Comparison of ENCODE assay signal across 8 cellular contexts in the genomic region with DNA sequence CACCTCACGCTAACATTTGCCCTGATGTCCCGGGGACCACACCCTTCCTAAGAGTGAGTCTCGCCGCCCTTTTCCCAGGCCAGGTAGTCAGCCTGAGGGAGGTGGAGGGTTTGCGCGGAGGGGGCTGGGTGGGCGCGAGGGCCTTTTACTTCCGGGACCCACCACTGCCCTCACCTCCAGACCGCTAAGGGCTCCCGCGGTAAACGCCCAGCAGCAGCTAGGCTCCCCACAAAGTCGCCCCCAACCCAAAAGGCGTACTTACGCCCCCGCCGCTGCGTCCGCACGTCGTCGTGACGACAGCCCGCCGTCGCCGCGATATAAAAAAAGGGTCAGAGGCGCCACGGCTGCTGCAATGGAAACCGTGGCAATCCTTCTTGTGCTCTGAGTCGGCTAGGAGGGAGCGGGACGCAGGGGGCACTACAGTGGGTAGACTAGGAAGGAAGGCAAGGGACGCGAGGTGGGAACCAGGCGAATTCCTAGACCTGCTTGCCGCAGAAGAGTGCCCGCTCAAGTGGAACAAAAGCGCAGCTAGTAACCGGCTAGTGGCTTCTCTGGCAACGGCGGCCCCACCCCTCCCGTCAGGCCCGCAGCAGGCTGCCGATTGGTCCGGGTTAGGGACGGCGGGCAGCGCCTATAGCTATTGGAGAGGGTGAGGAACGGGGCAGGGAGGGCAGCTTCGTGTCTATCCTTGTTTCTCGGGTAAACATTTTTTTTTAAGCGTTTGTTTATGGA.
DNase-seq lines count a peak whose midpoint lies in the region; ATAC-seq and FAIRE-seq lines count a peak whose summit lies in the region.

A gene with protein sequence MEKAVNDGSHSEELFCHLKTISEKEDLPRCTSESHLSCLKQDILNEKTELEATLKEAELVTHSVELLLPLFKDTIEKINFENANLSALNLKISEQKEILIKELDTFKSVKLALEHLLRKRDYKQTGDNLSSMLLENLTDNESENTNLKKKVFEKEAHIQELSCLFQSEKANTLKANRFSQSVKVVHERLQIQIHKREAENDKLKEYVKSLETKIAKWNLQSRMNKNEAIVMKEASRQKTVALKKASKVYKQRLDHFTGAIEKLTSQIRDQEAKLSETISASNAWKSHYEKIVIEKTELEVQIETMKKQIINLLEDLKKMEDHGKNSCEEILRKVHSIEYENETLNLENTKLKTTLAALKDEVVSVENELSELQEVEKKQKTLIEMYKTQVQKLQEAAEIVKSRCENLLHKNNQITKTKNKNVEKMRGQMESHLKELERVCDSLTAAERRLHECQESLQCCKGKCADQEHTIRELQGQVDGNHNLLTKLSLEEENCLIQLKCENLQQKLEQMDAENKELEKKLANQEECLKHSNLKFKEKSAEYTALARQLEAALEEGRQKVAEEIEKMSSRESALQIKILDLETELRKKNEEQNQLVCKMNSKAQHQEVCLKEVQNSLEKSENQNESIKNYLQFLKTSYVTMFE (minus strand): TSS at position 553 of the 732 bp plus-strand sequence. CDS start 9,296 bp downstream, outside the sequence.

- H3K27me3 Mint-ChIP-seq in central memory CD8-positive, alpha-beta T cell, result no peaks in the 10 kb centered on the region

- peak within 1 kb of the TSS; percentile 87 for H3K4me3 Mint-ChIP-seq in central memory CD8-positive, alpha-beta T cell

- peak; percentile 93 for DNase-seq in AG08395 (ENCODE audit: low spot score)
- DNase-seq in NCI-H446 (lab: John Stamatoyannopoulos, UW), result peak; percentile 35 to 84
- peak; percentile 71 for DNase-seq in activated CD4-positive, CD25-positive, alpha-beta regulatory T cell treated with anti-CD3 and anti-CD28 coated beads, Interleukin-2, amount 50 U/mL, for 16 hours (ENCODE audit: low read depth, low spot score)
- DNase-seq in central memory CD8-positive, alpha-beta T cell (ENCODE audit: low spot score in 2 of 2), result peak; percentile 75 to 80
- peak; percentile 79 for DNase-seq in stimulated activated CD4-positive, alpha-beta T cell treated with anti-CD3 and anti-CD28 coated beads, Interleukin-12 subunit alpha, Interleukin-12 subunit beta, amount 100 ng/mL, for 4 hours

- peaks cover 9% of the 10 kb centered on the region for H3K36me3 Mint-ChIP-seq in central memory CD8-positive, alpha-beta T cell (ENCODE audit: insufficient read depth)

- ATAC-seq in GM19025 (IDR thresholded peaks at IDR 0.05; ENCODE audit: low read depth, unreplicated experiment), result peak; percentile 100
- ATAC-seq in HG03342 (IDR thresholded peaks at IDR 0.05; ENCODE audit: unreplicated experiment), result peak; percentile 100
- peak; percentile 99 for ATAC-seq in central memory CD8-positive, alpha-beta T cell (replicated peaks; ENCODE audit: extremely low read depth, poor library complexity, severe bottlenecking)

- H3K27ac Mint-ChIP-seq in central memory CD8-positive, alpha-beta T cell (ENCODE audit: low read depth), result peak within 1 kb of the TSS; percentile 87

- H3K9me3 Mint-ChIP-seq in central memory CD8-positive, alpha-beta T cell, result no peaks in the 10 kb centered on the region

- peak; percentile 60 for FAIRE-seq in islet of Langerhans (lab: Jason Lieb, UNC)

- H3K4me1 Mint-ChIP-seq in central memory CD8-positive, alpha-beta T cell, result peaks cover 48% of the 10 kb centered on the region

Comparison
In these comparisons a context has a peak if more than half of its experiments do, and no peak if none do; other contexts are left out.
1. Peak in every context shown above with its lines: DNase-seq and ATAC-seq.